Comparison of ENCODE assay signal across 20 cellular contexts in genomic region chr12:108117163-108117849, GRCh38. TPM values are rescaled to one million over a fixed set of nuclear protein-coding genes. Genes with fewer than 3 reads are reported as not detected.
A peak's percentile ranks its signal among the peaks of the same experiment; 100 is the strongest.
DNase-seq lines count a peak whose midpoint lies in the region; ATAC-seq and TF ChIP-seq lines count a peak whose summit lies in the region.
"Had no signal": no experiment of that assay in that cellular context is flagged by ENCODE, and none has a peak within 500 bp of the region (broad histone marks: within the 10 kb centered on the region; RNA-seq: fewer than 3 reads in every experiment).

No MANE protein-coding gene starts in this region.

- H3K36me3 ChIP-seq in BE2C (no peaks in the 10 kb centered on the region), HUES48 (ENCODE audit: control insufficient read depth, insufficient read depth, low read length) (no peaks in the 10 kb centered on the region), esophagus muscularis mucosa (no peaks in the 10 kb centered on the region), vagina (no peaks in the 10 kb centered on the region)
- H3K36me3 ChIP-seq: pancreas, SJSA1 had no signal

- ATAC-seq in HG03469 (IDR thresholded peaks at IDR 0.05; ENCODE audit: unreplicated experiment): no peak
- ATAC-seq: activated CD4-positive, alpha-beta T cell treated with anti-CD3 and anti-CD28 coated beads for 36 hours; pancreas had no signal

- WGBS in esophagus muscularis mucosa: 68% methylated on average over 6 of the region's 6 CpGs

- no peak overlapping the region for H3K9ac ChIP-seq in HUES48 (ENCODE audit: low read depth, low read length)

- H3K4me1 ChIP-seq in BE2C (peaks cover 5% of the 10 kb centered on the region; the same call in 1 of the 2 replicates), HUES48 (ENCODE audit: control insufficient read depth, insufficient read depth, low read length) (peaks cover 33% of the 10 kb centered on the region), esophagus muscularis mucosa (peaks cover 16 to 78% (median 67%) of the 10 kb centered on the region in 4 donors), vagina (peaks cover 33% of the 10 kb centered on the region)
- H3K4me1 ChIP-seq: pancreas, SJSA1 had no signal

- H3K27ac ChIP-seq in HUES48 (ENCODE audit: low read depth, low read length): peak overlapping the region; percentile 15
- peak overlapping the region; percentile 80 to 86 (median 85) for H3K27ac ChIP-seq in esophagus muscularis mucosa (replicated peaks in 1 of 4)
- H3K27ac ChIP-seq in vagina: no peak overlapping the region
- H3K27ac ChIP-seq: pancreas, SJSA1 had no signal

- intact Hi-C loops in esophagus muscularis mucosa (cut with DNase I): no loop called here
- intact Hi-C loops in vagina (cut with DNase I): no loop called here

- TF ChIP-seq POLR2A in esophagus muscularis mucosa (IDR thresholded peaks at IDR 0.05; ENCODE audit: low read depth): no peak
- TF ChIP-seq POLR2A in vagina (IDR thresholded peaks at IDR 0.05): no peak

- peak; percentile 59 for DNase-seq in BE2C
- peak; percentile 67 for DNase-seq in OCI-M1 (lab: John Stamatoyannopoulos, UW)
- no peak for DNase-seq in esophagus muscularis mucosa (ENCODE audit: extremely low spot score)
- DNase-seq in vagina (ENCODE audit: extremely low spot score in 2 of 2): no peak
- no peak for DNase-seq in DMS53 (lab: John Stamatoyannopoulos, UW)
- no peak for DNase-seq in cerebellum (ENCODE audit: low spot score)
- DNase-seq: activated CD4-positive, alpha-beta T cell treated with anti-CD3 and anti-CD28 coated beads for 36 hours; activated naive CD4-positive, alpha-beta T cell; aorta; CD4-positive, alpha-beta T cell; EL; NCI-H1092; NCI-H2227 treated with DMSO at 0.1 percent for 48 hours; pancreas; stimulated activated CD4-positive, alpha-beta T cell treated with anti-CD3 and anti-CD28 coated beads, Interleukin-2, amount 100 ng/mL, for 48 hours; substantia nigra had no signal

- H3K4me3 ChIP-seq in BE2C (ENCODE audit: low read depth, low read length) (no peak overlapping the region), HUES48 (ENCODE audit: low read depth, low read length) (no peak overlapping the region), esophagus muscularis mucosa (no peak overlapping the region), vagina (no peak overlapping the region)
- H3K4me3 ChIP-seq: pancreas, SJSA1 had no signal

- TF ChIP-seq CTCF in BE2C (IDR thresholded peaks at IDR 0.05; ENCODE audit: low read depth, low read length) (no peak), esophagus muscularis mucosa (IDR thresholded peaks at IDR 0.05) (no peak), vagina (IDR thresholded peaks at IDR 0.05) (no peak)

- H3K9me3 ChIP-seq in BE2C (no peaks in the 10 kb centered on the region), HUES48 (ENCODE audit: control insufficient read depth, insufficient read depth, low read length) (no peaks in the 10 kb centered on the region), esophagus muscularis mucosa (no peaks in the 10 kb centered on the region), vagina (no peaks in the 10 kb centered on the region)
- H3K9me3 ChIP-seq: pancreas, SJSA1 had no signal

- H3K27me3 ChIP-seq in BE2C (no peaks in the 10 kb centered on the region), HUES48 (ENCODE audit: control insufficient read depth, insufficient read depth, low read length) (no peaks in the 10 kb centered on the region), esophagus muscularis mucosa (no peaks in the 10 kb centered on the region), vagina (no peaks in the 10 kb centered on the region)
- H3K27me3 ChIP-seq: pancreas had no signal

- TF ChIP-seq EP300 in esophagus muscularis mucosa (IDR thresholded peaks at IDR 0.05): no peak

RNA-seq across cellular contexts. Expression of gene WSCD2, which starts 11.8 kb away (rescaled TPM):
- polyA plus RNA-seq in BE2C (2012; ENCODE audit: insufficient read depth, insufficient read length, low read depth): 1.7 TPM
- 10 to 100 TPM; 24.7 to 47.9 (median 30.4) TPM for total RNA-seq in esophagus muscularis mucosa
- 4.2 TPM for total RNA-seq in vagina
- total RNA-seq in cerebellum: 3.6 TPM
- total RNA-seq: activated CD4-positive, alpha-beta T cell treated with anti-CD3 and anti-CD28 coated beads for 36 hours; CD4-positive, alpha-beta T cell; endothelial cell of umbilical vein; SJSA1 had no signal
- polyA plus RNA-seq: endothelial cell of umbilical vein had no signal

Comparison
In these comparisons a context has a peak if more than half of its experiments do, and no peak if none do; other contexts are left out.
1. DNase-seq: peak in BE2C (single experiment) and OCI-M1 (single experiment); none in esophagus muscularis mucosa (single experiment), vagina (0 of 2), DMS53 (single experiment) and cerebellum (single experiment).